Comparison of ENCODE assay signal across 10 cellular contexts in the genomic region with DNA sequence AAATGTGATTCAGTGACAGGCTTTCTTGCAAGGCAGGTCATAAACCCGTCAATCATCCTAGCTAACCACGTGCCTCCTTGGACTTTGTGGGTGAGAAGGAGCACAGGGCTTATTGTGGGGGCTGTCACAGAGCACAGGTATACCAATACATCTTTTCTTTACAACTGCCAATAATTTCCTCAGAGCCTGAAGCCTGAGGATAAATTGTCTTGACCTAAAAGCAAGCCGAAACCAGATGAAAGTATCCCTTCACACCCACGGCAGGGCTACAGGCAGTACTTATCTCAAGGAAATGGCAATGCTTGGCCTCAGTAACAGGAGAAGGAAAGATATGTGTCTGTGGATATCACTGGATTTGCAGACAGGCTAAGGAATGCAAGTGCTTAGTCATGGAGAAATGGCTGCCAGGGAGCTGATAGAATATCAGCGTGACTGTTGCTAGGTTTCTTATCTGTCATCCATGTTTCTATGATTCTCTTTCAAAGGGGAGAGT.
DNase-seq lines count a peak whose midpoint lies in the region; ATAC-seq and TF ChIP-seq lines count a peak whose summit lies in the region.
"Had no signal": no experiment of that assay in that cellular context is flagged by ENCODE, and none has a peak within 500 bp of the region (broad histone marks: within the 10 kb centered on the region; RNA-seq: fewer than 3 reads in every experiment).

No MANE protein-coding gene starts in this region.

- H3K9me3 Mint-ChIP-seq in progenitor cell of endocrine pancreas (ENCODE audit: low read depth): peaks cover 10% of the 10 kb centered on the region
- H3K9me3 Mint-ChIP-seq: naive B cell had no signal

- no peak overlapping the region for H3K4me3 ChIP-seq in fibroblast of villous mesenchyme (ENCODE audit: low read depth, low read length)

- peaks cover 24% of the 10 kb centered on the region for H3K27me3 Mint-ChIP-seq in progenitor cell of endocrine pancreas
- H3K27me3 Mint-ChIP-seq: activated naive CD8-positive, alpha-beta T cell had no signal

- no peak for TF ChIP-seq CTCF in fibroblast of villous mesenchyme (IDR thresholded peaks at IDR 0.05; ENCODE audit: insufficient read depth, low read depth, low read length)
- TF ChIP-seq CTCF in progenitor cell of endocrine pancreas (IDR thresholded peaks at IDR 0.05; ENCODE audit: unreplicated experiment): no peak

- ATAC-seq in HG03469 (IDR thresholded peaks at IDR 0.05; ENCODE audit: unreplicated experiment): no peak
- no peak for ATAC-seq in HG02938 (IDR thresholded peaks at IDR 0.05; ENCODE audit: unreplicated experiment)

- peaks cover 2% of the 10 kb centered on the region for H3K36me3 Mint-ChIP-seq in progenitor cell of endocrine pancreas (ENCODE audit: insufficient read depth)
- H3K36me3 Mint-ChIP-seq: activated naive CD8-positive, alpha-beta T cell; naive B cell had no signal

- peaks cover 21% of the 10 kb centered on the region for H3K4me1 Mint-ChIP-seq in progenitor cell of endocrine pancreas (ENCODE audit: low read depth)

- no peak overlapping the region for H3K4me3 Mint-ChIP-seq in progenitor cell of endocrine pancreas (ENCODE audit: low read depth)
- H3K4me3 Mint-ChIP-seq: activated naive CD8-positive, alpha-beta T cell had no signal

- peak overlapping the region; percentile 81 for H3K27ac Mint-ChIP-seq in progenitor cell of endocrine pancreas
- H3K27ac Mint-ChIP-seq: activated naive CD8-positive, alpha-beta T cell had no signal

- peak; percentile 90 for DNase-seq in ELR (ENCODE audit: low read depth)
- DNase-seq in SW480 (ENCODE audit: low spot score): peak; percentile 19
- DNase-seq in fibroblast of villous mesenchyme (ENCODE audit: low read depth): peak; percentile 94
- no peak for DNase-seq in progenitor cell of endocrine pancreas (ENCODE audit: low spot score, unreplicated experiment)
- no peak for DNase-seq in NCI-H146 treated with DMSO at 0.1 percent for 48 hours (lab: John Stamatoyannopoulos, UW; ENCODE audit: unreplicated experiment)
- no peak for DNase-seq in activated CD4-positive, CD25-positive, alpha-beta regulatory T cell treated with anti-CD3 and anti-CD28 coated beads, Interleukin-2, amount 50 U/mL, for 72 hours
- DNase-seq: naive B cell had no signal

Comparison
In these comparisons a context has a peak if more than half of its experiments do, and no peak if none do; other contexts are left out.
1. DNase-seq: peak in ELR (single experiment), SW480 (single experiment) and fibroblast of villous mesenchyme (single experiment); none in progenitor cell of endocrine pancreas (single experiment), NCI-H146 treated with DMSO at 0.1 percent for 48 hours (single experiment) and activated CD4-positive, CD25-positive, alpha-beta regulatory T cell treated with anti-CD3 and anti-CD28 coated beads, Interleukin-2, amount 50 U/mL, for 72 hours (single experiment).